ENCODE assay signal across 22 cellular contexts in genomic region chr6:114158838-114159694, GRCh38.
DNase-seq lines count a peak whose midpoint lies in the region; ATAC-seq, FAIRE-seq and TF ChIP-seq lines count a peak whose summit lies in the region.
"Had no signal": no experiment of that assay in that cellular context is flagged by ENCODE, and none has a peak within 500 bp of the region (broad histone marks: within the 10 kb centered on the region; RNA-seq: fewer than 3 reads in every experiment).

No MANE protein-coding gene starts in this region.

- peak overlapping the region; percentile 62 for H3K27ac ChIP-seq in 22Rv1
- H3K27ac ChIP-seq in kidney (ENCODE audit: low read depth in 2 of 2, low read length in 2 of 2) = no peak overlapping the region
- no peak overlapping the region for H3K27ac ChIP-seq in pancreas
- no peak overlapping the region for H3K27ac ChIP-seq in WERI-Rb-1
- H3K27ac ChIP-seq: BLaER1, C4-2B, GM23248 had no signal

- ATAC-seq in pancreas (peak; percentile 82 to 90 (median 89)), GM18861 (IDR thresholded peaks at IDR 0.05; ENCODE audit: unreplicated experiment) (no peak)
- ATAC-seq: CD8-positive, alpha-beta T cell; GM12878 had no signal

- DNase-seq in LNCaP clone FGC (ENCODE audit: low read depth) = peak; percentile 23
- DNase-seq in kidney = no peak
- DNase-seq in pancreas = no peak
- DNase-seq in WERI-Rb-1 = no peak
- DNase-seq in RKO (ENCODE audit: low spot score) = no peak
- DNase-seq: CD4-positive, CD25-positive, alpha-beta regulatory T cell; CD8-positive, alpha-beta T cell; DMS 273 treated with DMSO at 0.1 percent for 48 hours; DMS79; EL; GDM1; GM23248; H7; HCEC 1CT had no signal

- H3K4me3 ChIP-seq in LNCaP clone FGC (ENCODE audit: low read depth, low read length) (no peak overlapping the region), kidney (ENCODE audit: low read length in 2 of 2) (no peak overlapping the region), pancreas (no peak overlapping the region), WERI-Rb-1 (ENCODE audit: low read depth, low read length) (no peak overlapping the region)
- H3K4me3 ChIP-seq: BLaER1, GM12878, GM23248 had no signal

- intact Hi-C loops in kidney (cut with DNase I) = no loop called here
- intact Hi-C loops in pancreas (cut with DNase I) = no loop called here

- peak; percentile 49 for FAIRE-seq in kidney (lab: Jason Lieb, UNC)
- no peak for FAIRE-seq in pancreas (lab: Jason Lieb, UNC)
- FAIRE-seq: A204.1, D721Med, GM12878, H1 had no signal

- H3K36me3 ChIP-seq in kidney (ENCODE audit: control insufficient read depth in 1 of 2, insufficient read depth in 2 of 2, low read length in 2 of 2) (no peaks in the 10 kb centered on the region), pancreas (no peaks in the 10 kb centered on the region), WERI-Rb-1 (no peaks in the 10 kb centered on the region)
- H3K36me3 ChIP-seq: BLaER1 had no signal

- TF ChIP-seq CTCF in 22Rv1 (IDR thresholded peaks at IDR 0.05) (no peak), LNCaP clone FGC (IDR thresholded peaks at IDR 0.05; ENCODE audit: control insufficient read depth, extremely low read depth, insufficient read depth) (no peak), kidney (IDR thresholded peaks at IDR 0.05; ENCODE audit: borderline replicate concordance, extremely low read depth, insufficient read depth) (no peak), pancreas (IDR thresholded peaks at IDR 0.05) (no peak), WERI-Rb-1 (IDR thresholded peaks at IDR 0.05; ENCODE audit: low read depth, low read length) (no peak)

- WGBS in pancreas, 2 donors = 21 to 28% methylated on average over 2 of the region's 2 CpGs

- no peak overlapping the region for H3K9ac ChIP-seq in kidney (ENCODE audit: low read length in 2 of 2)
- H3K9ac ChIP-seq: BLaER1, GM23248 had no signal

- H3K4me1 ChIP-seq in kidney (ENCODE audit: control insufficient read depth in 1 of 2, insufficient read depth in 1 of 2, low read depth in 1 of 2, low read length in 2 of 2) (no peaks in the 10 kb centered on the region), pancreas (peaks cover 14 to 23% (median 20%) of the 10 kb centered on the region in 3 donors)

- H3K9me3 ChIP-seq in kidney (ENCODE audit: control insufficient read depth in 1 of 2, low read length in 2 of 2) = no peaks in the 10 kb centered on the region
- H3K9me3 ChIP-seq in pancreas = no peaks in the 10 kb centered on the region
- H3K9me3 ChIP-seq in WERI-Rb-1 (ENCODE audit: severe bottlenecking) = no peaks in the 10 kb centered on the region
- H3K9me3 ChIP-seq: BLaER1 had no signal

- H3K27me3 ChIP-seq in pancreas (no peaks in the 10 kb centered on the region), WERI-Rb-1 (ENCODE audit: insufficient read depth, low read depth, severe bottlenecking) (no peaks in the 10 kb centered on the region)
- H3K27me3 ChIP-seq: BLaER1 had no signal
